Comparison of ENCODE assay signal across 15 cellular contexts in genomic region chr12:121829250-121829918, GRCh38. TPM values are rescaled to one million over a fixed set of nuclear protein-coding genes. Genes with fewer than 3 reads are reported as not detected.
DNase-seq lines count a peak whose midpoint lies in the region; ATAC-seq and TF ChIP-seq lines count a peak whose summit lies in the region.
"Had no signal": no experiment of that assay in that cellular context is flagged by ENCODE, and none has a peak within 500 bp of the region (broad histone marks: within the 10 kb centered on the region; RNA-seq: fewer than 3 reads in every experiment).

No MANE protein-coding gene starts in this region.

- peak overlapping the region; percentile 18 for H3K27ac Mint-ChIP-seq in mesothelial cell of epicardium

- no peaks in the 10 kb centered on the region for H3K4me1 Mint-ChIP-seq in mesothelial cell of epicardium
- H3K4me1 Mint-ChIP-seq: activated naive CD4-positive, alpha-beta T cell treated with anti-CD3 and anti-CD28 coated beads, Interleukin-2, amount 10 ng/mL, durations not matched to agents 7 days and 5 days; endodermal cell had no signal

- POLR2A ChIA-PET in PC-3 (lab: Charles Lee; ENCODE audit: unreplicated experiment): no interaction called here

- no peak overlapping the region for H3K27ac ChIP-seq in PC-3 (ENCODE audit: low read length)
- H3K27ac ChIP-seq: foreskin keratinocyte had no signal

- H3K9me3 Mint-ChIP-seq in mesothelial cell of epicardium: no peaks in the 10 kb centered on the region
- H3K9me3 Mint-ChIP-seq: activated naive CD4-positive, alpha-beta T cell treated with anti-CD3 and anti-CD28 coated beads, Interleukin-2, amount 10 ng/mL, durations not matched to agents 7 days and 5 days; endodermal cell had no signal

- no peak overlapping the region for H3K4me3 ChIP-seq in PC-3 (ENCODE audit: low read length)

- no peak overlapping the region for H3K4me2 ChIP-seq in PC-3 (ENCODE audit: low read length)
- H3K4me2 ChIP-seq: SK-N-SH had no signal

- H3K9me2 ChIP-seq in PC-3 (replicated peaks; ENCODE audit: low read length): no peaks in the 10 kb centered on the region
- H3K9me2 ChIP-seq: SK-N-SH had no signal

- H3K9me3 ChIP-seq in PC-3 (ENCODE audit: low read length): no peaks in the 10 kb centered on the region
- H3K9me3 ChIP-seq: SK-N-SH had no signal

- no peaks in the 10 kb centered on the region for H3F3A ChIP-seq in PC-3 (ENCODE audit: low read length, unreplicated experiment)

- H3K79me2 ChIP-seq in PC-3 (ENCODE audit: low read length): no peaks in the 10 kb centered on the region

- H3K4me3 Mint-ChIP-seq in mesothelial cell of epicardium: no peak overlapping the region
- H3K4me3 Mint-ChIP-seq: activated naive CD4-positive, alpha-beta T cell treated with anti-CD3 and anti-CD28 coated beads, Interleukin-2, amount 10 ng/mL, durations not matched to agents 7 days and 5 days; endodermal cell had no signal

- intact Hi-C loops in PC-3 (cut with micrococcal nuclease): no loop called here

- H3K36me3 Mint-ChIP-seq in mesothelial cell of epicardium: peaks cover 45% of the 10 kb centered on the region

- no peaks in the 10 kb centered on the region for H4K20me1 ChIP-seq in PC-3 (ENCODE audit: low read length)

- no peak overlapping the region for H3K9ac ChIP-seq in PC-3 (ENCODE audit: low read length)
- H3K9ac ChIP-seq: SK-N-SH had no signal

- peak; percentile 50 for DNase-seq in NCI-H1105 treated with DMSO at 0.1 percent for 48 hours (lab: John Stamatoyannopoulos, UW)
- DNase-seq in NCI-H1105 (lab: John Stamatoyannopoulos, UW): no peak
- no peak for DNase-seq in PC-3
- no peak for DNase-seq in mesothelial cell of epicardium (ENCODE audit: low spot score in 2 of 2, unreplicated experiment in 2 of 2)
- no peak for DNase-seq in stimulated activated CD4-positive, alpha-beta T cell treated with anti-CD3 and anti-CD28 coated beads, Interleukin-1b, Interleukin-23, amount 100 ng/mL, for 48 hours
- DNase-seq: activated naive CD4-positive, alpha-beta T cell treated with anti-CD3 and anti-CD28 coated beads, Interleukin-2, amount 10 ng/mL, durations not matched to agents 7 days and 5 days; caudate nucleus; foreskin keratinocyte; GF-D8; mesendoderm; occipital lobe; SK-N-SH had no signal

- peaks cover 33% of the 10 kb centered on the region for H3K36me3 ChIP-seq in PC-3 (ENCODE audit: low read depth, low read length)

- no peaks in the 10 kb centered on the region for H3K27me3 ChIP-seq in PC-3 (ENCODE audit: low read length)
- H3K27me3 ChIP-seq: foreskin keratinocyte had no signal

- BruUV-seq in PC-3 (replicated peaks; lab: Mats Ljungman, UMichigan): no TSS peak

- 0 out of 2 replicates have a peak, but pooled peaks have one; percentile 21 for ATAC-seq in PC-3
- ATAC-seq in HG03378 (IDR thresholded peaks at IDR 0.05; ENCODE audit: unreplicated experiment): no peak
- ATAC-seq: foreskin keratinocyte had no signal

- H3K4me1 ChIP-seq in PC-3 (ENCODE audit: insufficient read depth, low read length): no peaks in the 10 kb centered on the region
- H3K4me1 ChIP-seq: foreskin keratinocyte had no signal

- CTCF ChIA-PET in PC-3 (lab: Charles Lee): no interaction called here

- TF ChIP-seq CTCF in PC-3 (conservative IDR thresholded peaks at IDR 0.05; ENCODE audit: low read depth, low read length) (no peak), mesothelial cell of epicardium (IDR thresholded peaks at IDR 0.05; ENCODE audit: unreplicated experiment) (no peak)

- H3K27me3 Mint-ChIP-seq in mesothelial cell of epicardium (ENCODE audit: low read depth): no peaks in the 10 kb centered on the region
- H3K27me3 Mint-ChIP-seq: activated naive CD4-positive, alpha-beta T cell treated with anti-CD3 and anti-CD28 coated beads, Interleukin-2, amount 10 ng/mL, durations not matched to agents 7 days and 5 days had no signal

- no peak overlapping the region for H2AFZ ChIP-seq in PC-3 (ENCODE audit: low read length)

RNA-seq across cellular contexts. Expression of gene SETD1B, which starts 25.6 kb away (rescaled TPM):
- total RNA-seq in PC-3 (2014; rRNA removed) (7.5 and 13.0 TPM in 2 replicates), mesothelial cell of epicardium (26.5 to 27.2 TPM (median 26.8 TPM) in 3 replicates)

RNA-seq across cellular contexts. Expression of gene HPD, which starts 29.3 kb away (rescaled TPM):
- total RNA-seq in PC-3 (2014; rRNA removed) (not detected in 2 replicates), mesothelial cell of epicardium (0.16 TPM in 1 of 3 replicates, not detected in the others)
- total RNA-seq: activated CD8-positive, alpha-beta memory T cell treated with anti-CD3 and anti-CD28 coated beads for 36 hours; foreskin keratinocyte; occipital lobe had no signal

RNA-seq across cellular contexts. Expression of gene RHOF, which starts 35.9 kb away (rescaled TPM):
- total RNA-seq in PC-3 (2014; rRNA removed): 232 TPM in 2 replicates
- total RNA-seq in mesothelial cell of epicardium: 33.0 to 37.8 TPM (median 33.8 TPM) in 3 replicates

RNA-seq across cellular contexts. Expression of gene PSMD9, which starts 59.2 kb away (rescaled TPM):
- total RNA-seq in PC-3 (2014; rRNA removed): 241 and 258 TPM in 2 replicates
- total RNA-seq in mesothelial cell of epicardium: 34.1 to 38.6 TPM (median 36.3 TPM) in 3 replicates
